Comparison of ENCODE assay signal across 34 cellular contexts in genomic region chrX:154114652-154115051, GRCh38. TPM values are rescaled to one million over a fixed set of nuclear protein-coding genes. Genes with fewer than 3 reads are reported as not detected.
"Had no signal": no experiment of that assay in that cellular context is flagged by ENCODE, and none has a peak within 500 bp of the region (broad histone marks: within the 10 kb centered on the region; RNA-seq: fewer than 3 reads in every experiment).

No MANE protein-coding gene starts in this region.

- H3K4me3 ChIP-seq: PC-9 had no signal

- ATAC-seq: activated naive CD8-positive, alpha-beta T cell treated with anti-CD3 and anti-CD28 coated beads, Interleukin-2, amount 50 U/mL, for 24 hours; activated T-cell treated with anti-CD3 and anti-CD28 coated beads, Interleukin-2, amount 50 U/mL, for 4 hours; Right ventricle myocardium inferior; SK-N-SH treated with all-trans-retinoic acid at 6 μM for 48 hours had no signal

- H3K27ac Mint-ChIP-seq: activated CD4-positive, alpha-beta T cell treated with anti-CD3 and anti-CD28 coated beads, Interleukin-2, amount 10 ng/mL, durations not matched to agents 24 days and 14 days; activated naive CD8-positive, alpha-beta T cell; activated naive CD8-positive, alpha-beta T cell treated with anti-CD3 and anti-CD28 coated beads, Interleukin-2, amount 50 U/mL, for 24 hours; activated T-helper 1 cell treated with anti-CD3 and anti-CD28 coated beads, Interleukin-12 subunit alpha, Interleukin-12 subunit beta, Interleukin-2, Interleukin-4 antibody, amounts not matched to agents 30 ng/mL and 10 ng/mL and 1 ng/mL, durations not matched to agents 14 hours and 24 hours and 36 hours had no signal

- H3K4me3 Mint-ChIP-seq: activated CD4-positive, alpha-beta T cell treated with anti-CD3 and anti-CD28 coated beads, Interleukin-2, amount 10 ng/mL, durations not matched to agents 24 days and 14 days; activated naive CD8-positive, alpha-beta T cell; activated naive CD8-positive, alpha-beta T cell treated with anti-CD3 and anti-CD28 coated beads, Interleukin-2, amount 50 U/mL, for 24 hours; activated T-cell treated with anti-CD3 and anti-CD28 coated beads, Interleukin-2, amount 50 U/mL, for 4 hours; activated T-helper 1 cell treated with anti-CD3 and anti-CD28 coated beads, Interleukin-12 subunit alpha, Interleukin-12 subunit beta, Interleukin-2, Interleukin-4 antibody, amounts not matched to agents 30 ng/mL and 10 ng/mL and 1 ng/mL, durations not matched to agents 14 hours and 24 hours and 36 hours had no signal

- DNase-seq: activated CD4-positive, alpha-beta T cell treated with anti-CD3 and anti-CD28 coated beads, Interleukin-2, amount 10 ng/mL, durations not matched to agents 24 days and 14 days; activated CD4-positive, alpha-beta T cell treated with anti-CD3 and anti-CD28 coated beads, Interleukin-2, amount 50 U/mL, for 4 hours; activated CD8-positive, alpha-beta memory T cell treated with anti-CD3 and anti-CD28 coated beads, Interleukin-2, amount 50 U/mL, for 4 hours; activated effector memory CD4-positive, alpha-beta T cell treated with Interleukin-2 at 50 U/mL for 16 hours; activated naive CD8-positive, alpha-beta T cell treated with anti-CD3 and anti-CD28 coated beads, Interleukin-2, amount 50 U/mL, for 24 hours; activated T-cell treated with anti-CD3 and anti-CD28 coated beads for 4 hours; activated T-cell treated with anti-CD3 and anti-CD28 coated beads, Interleukin-2, amount 50 U/mL, for 4 hours; anterior cingulate cortex; brain microvascular endothelial cell; central memory CD4-positive, alpha-beta T cell; MM.1S; MV-4-11; NCI-H1092; NCI-H1436 treated with DMSO at 0.1 percent for 48 hours; NCI-H1694 treated with DMSO at 0.1 percent for 48 hours; NCI-H2029; NCI-H345; NCI-H524 treated with DMSO at 0.1 percent for 48 hours; NK-92 treated with Interleukin-12 subunit alpha and Interleukin-12 subunit beta, amount 100 ng/mL, for 24 hours; PC-9; SIG-M5; T1000 had no signal

- H3K27me3 ChIP-seq: brain microvascular endothelial cell had no signal

- H3K9me3 Mint-ChIP-seq: activated CD4-positive, alpha-beta T cell treated with anti-CD3 and anti-CD28 coated beads, Interleukin-2, amount 10 ng/mL, durations not matched to agents 24 days and 14 days; activated naive CD8-positive, alpha-beta T cell treated with anti-CD3 and anti-CD28 coated beads, Interleukin-2, amount 50 U/mL, for 24 hours; activated T-cell treated with anti-CD3 and anti-CD28 coated beads, Interleukin-2, amount 50 U/mL, for 4 hours; activated T-helper 1 cell treated with anti-CD3 and anti-CD28 coated beads, Interleukin-12 subunit alpha, Interleukin-12 subunit beta, Interleukin-2, Interleukin-4 antibody, amounts not matched to agents 30 ng/mL and 10 ng/mL and 1 ng/mL, durations not matched to agents 14 hours and 24 hours and 36 hours had no signal

- H3K36me3 ChIP-seq: brain microvascular endothelial cell had no signal

- H3K36me3 Mint-ChIP-seq: activated naive CD8-positive, alpha-beta T cell had no signal

- H3K27ac ChIP-seq: brain microvascular endothelial cell, KMS-11, PC-9, RWPE1 had no signal

- H3K27me3 Mint-ChIP-seq: activated naive CD8-positive, alpha-beta T cell; activated naive CD8-positive, alpha-beta T cell treated with anti-CD3 and anti-CD28 coated beads, Interleukin-2, amount 50 U/mL, for 24 hours had no signal

- H3K4me1 Mint-ChIP-seq: activated naive CD8-positive, alpha-beta T cell treated with anti-CD3 and anti-CD28 coated beads, Interleukin-2, amount 50 U/mL, for 24 hours had no signal

RNA-seq across cellular contexts. Expression of gene OPN1LW, which starts 29.4 kb away (rescaled TPM):
- total RNA-seq: activated CD4-positive, alpha-beta T cell treated with anti-CD3 and anti-CD28 coated beads, Interleukin-2, amount 10 ng/mL, durations not matched to agents 24 days and 14 days; activated T-cell treated with anti-CD3 and anti-CD28 coated beads, Interleukin-2, amount 50 U/mL, for 4 hours; activated T-helper 1 cell treated with anti-CD3 and anti-CD28 coated beads, Interleukin-12 subunit alpha, Interleukin-12 subunit beta, Interleukin-2, Interleukin-4 antibody, amounts not matched to agents 30 ng/mL and 10 ng/mL and 1 ng/mL, durations not matched to agents 14 hours and 24 hours and 36 hours; cerebellum; LHCN-M2; NCI-H460; OCI-LY7; PC-9; Right ventricle myocardium inferior; SK-MEL-5; T-helper 1 cell treated with Interleukin-12 subunit alpha and Interleukin-12 subunit beta and Interleukin-4 antibody, amounts not matched to agents 30 ng/mL and 1 ng/mL, for 36 hours had no signal
